Comparison of ENCODE assay signal across 9 cellular contexts in genomic region chr18:33578371-33579146, GRCh38. TPM values are rescaled to one million over a fixed set of nuclear protein-coding genes. Genes with fewer than 3 reads are reported as not detected.
DNase-seq lines count a peak whose midpoint lies in the region; ATAC-seq and TF ChIP-seq lines count a peak whose summit lies in the region.
"Had no signal": no experiment of that assay in that cellular context is flagged by ENCODE, and none has a peak within 500 bp of the region (broad histone marks: within the 10 kb centered on the region; RNA-seq: fewer than 3 reads in every experiment).

No MANE protein-coding gene starts in this region.

- peak overlapping the region; percentile 67 for H2BK120ac ChIP-seq in trophoblast cell (ENCODE audit: insufficient read depth, low read length, poor library complexity)

- H4K8ac ChIP-seq in trophoblast cell (ENCODE audit: low read depth, low read length) = peak overlapping the region; percentile 59

- H3K79me1 ChIP-seq in trophoblast cell (ENCODE audit: low read length) = peaks cover 11% of the 10 kb centered on the region

- H3K9me3 Mint-ChIP-seq in GM23338 = no peaks in the 10 kb centered on the region; the same call in 2 of the 3 replicates

- no CpG with 5 or more reads among the region's 103 CpGs for whole genome bisulfite sequencing in trophoblast cell (ENCODE audit: extremely low coverage, insufficient coverage, insufficient read length)

- H3K14ac ChIP-seq in trophoblast cell (ENCODE audit: low read length) = peak overlapping the region; percentile 92

- H3K79me2 ChIP-seq in GM23338 (replicated peaks; ENCODE audit: insufficient read depth) (no peaks in the 10 kb centered on the region), trophoblast cell (ENCODE audit: control insufficient read depth, insufficient read depth, low read length, poor library complexity) (peaks cover 5% of the 10 kb centered on the region)

- peak overlapping the region; percentile 74 for H4K12ac ChIP-seq in trophoblast cell (ENCODE audit: low read depth, low read length)

- peaks cover 10% of the 10 kb centered on the region for H3K27me3 Mint-ChIP-seq in GM23338 (ENCODE audit: insufficient read depth, low read depth, poor library complexity)

- ATAC-seq in GM23338 = peak; percentile 67
- ATAC-seq in HG03045 (IDR thresholded peaks at IDR 0.05; ENCODE audit: unreplicated experiment) = no peak
- ATAC-seq in GM19351 (IDR thresholded peaks at IDR 0.05; ENCODE audit: unreplicated experiment) = no peak
- ATAC-seq in HG03565 (IDR thresholded peaks at IDR 0.05; ENCODE audit: unreplicated experiment) = no peak
- ATAC-seq: K562 had no signal

- H3K9me2 ChIP-seq in GM23338 (ENCODE audit: insufficient read depth) = no peaks in the 10 kb centered on the region

- H3K36me3 Mint-ChIP-seq in GM23338 (ENCODE audit: low read depth) = peaks cover 3% of the 10 kb centered on the region; the same call in 2 of the 3 replicates

- peak overlapping the region; percentile 41 for H2BK5ac ChIP-seq in trophoblast cell (ENCODE audit: low read depth, low read length, poor library complexity)

- peak overlapping the region; percentile 29 for H2AK5ac ChIP-seq in trophoblast cell (ENCODE audit: low read length)

- H3K4me2 ChIP-seq in GM23338 = peak overlapping the region; percentile 89
- H3K4me2 ChIP-seq in trophoblast cell (ENCODE audit: low read length) = peak overlapping the region; percentile 79

- H3K27ac ChIP-seq in GM23338 (ENCODE audit: low read depth) (no peak overlapping the region), cardiac muscle cell (peak overlapping the region; percentile 92), trophoblast cell (ENCODE audit: low read depth, low read length) (peak overlapping the region; percentile 69)

- TF ChIP-seq CTCF in GM23338 (conservative IDR thresholded peaks at IDR 0.05; ENCODE audit: low read depth in 2 of 2) = no peak
- no peak for TF ChIP-seq CTCF in cardiac muscle cell (IDR thresholded peaks at IDR 0.05; ENCODE audit: low read depth, low read length)

- H2AFZ ChIP-seq in GM23338 (peak overlapping the region; percentile 88), trophoblast cell (ENCODE audit: insufficient read depth, low read length, poor library complexity) (peak overlapping the region; percentile 92)

- H3K4me3 ChIP-seq in GM23338 (peak overlapping the region; percentile 70), cardiac muscle cell (peak overlapping the region; percentile 71), trophoblast cell (ENCODE audit: low read depth, low read length) (peak overlapping the region; percentile 93)
- H3K4me3 ChIP-seq: K562 had no signal

- H2BK12ac ChIP-seq in trophoblast cell (ENCODE audit: low read length) = peak overlapping the region; percentile 19

- peak; percentile 47 for DNase-seq in GM23338 (ENCODE audit: low spot score)
- DNase-seq in SKM-1 (lab: John Stamatoyannopoulos, UW; ENCODE audit: unreplicated experiment) = peak; percentile 11
- peak in 1 of 2 donors; percentile 73 for DNase-seq in cardiac muscle cell (ENCODE audit: low read depth in 1 of 2, low spot score in 1 of 2)
- DNase-seq in trophoblast cell = peak in 1 of 2 donors; percentile 6
- DNase-seq in Kasumi-1 (lab: John Stamatoyannopoulos, UW) = no peak

- peaks cover 27% of the 10 kb centered on the region for H3K4me1 Mint-ChIP-seq in GM23338

- H3K4me1 ChIP-seq in GM23338 (ENCODE audit: insufficient read depth) (peaks cover 37% of the 10 kb centered on the region), cardiac muscle cell (ENCODE audit: low read depth) (peaks cover 30% of the 10 kb centered on the region), trophoblast cell (ENCODE audit: control insufficient read depth in 1 of 2, insufficient read depth in 2 of 2, low read length in 2 of 2) (no peaks in the 10 kb centered on the region)

- H4K91ac ChIP-seq in trophoblast cell (ENCODE audit: low read depth, low read length) = peak overlapping the region; percentile 97

- no peak overlapping the region for H3K27ac Mint-ChIP-seq in GM23338

- no peaks in the 10 kb centered on the region for H3K36me3 ChIP-seq in GM23338 (ENCODE audit: insufficient read depth)
- no peaks in the 10 kb centered on the region for H3K36me3 ChIP-seq in cardiac muscle cell
- H3K36me3 ChIP-seq in trophoblast cell (ENCODE audit: control insufficient read depth in 1 of 2, insufficient read depth in 2 of 2, low read length in 2 of 2) = no peaks in the 10 kb centered on the region

- H3K4ac ChIP-seq in trophoblast cell (ENCODE audit: low read depth, low read length) = peak overlapping the region; percentile 80

- no peaks in the 10 kb centered on the region for H3K9me3 ChIP-seq in cardiac muscle cell (ENCODE audit: low read depth)
- peaks cover 2% of the 10 kb centered on the region for H3K9me3 ChIP-seq in trophoblast cell (ENCODE audit: insufficient read depth, low read depth, low read length)

- H4K20me1 ChIP-seq in GM23338 (replicated peaks; ENCODE audit: insufficient read depth) = no peaks in the 10 kb centered on the region

- H3F3A ChIP-seq in GM23338 (replicated peaks; ENCODE audit: low read depth) = no peaks in the 10 kb centered on the region

- H3K27me3 ChIP-seq in GM23338 (ENCODE audit: insufficient read depth) = peaks cover 46% of the 10 kb centered on the region
- H3K27me3 ChIP-seq in cardiac muscle cell = no peaks in the 10 kb centered on the region
- no peaks in the 10 kb centered on the region for H3K27me3 ChIP-seq in trophoblast cell (ENCODE audit: insufficient read depth, low read length)

- H3K4me3 Mint-ChIP-seq in GM23338 = peak overlapping the region; percentile 79; the same call in 2 of the 3 replicates

- H3K23ac ChIP-seq in trophoblast cell (ENCODE audit: low read length) = no peak overlapping the region

- peak overlapping the region; percentile 43 for H3K18ac ChIP-seq in trophoblast cell (ENCODE audit: low read length)

- H3K9ac ChIP-seq in trophoblast cell (ENCODE audit: low read length) = peak overlapping the region; percentile 63

TF ChIP-seq in GM23338, 12 proteins besides CTCF, POLR2A, EP300 and RAD21 (continues in another document):
- no peak for TF ChIP-seq ZNF114 (CRISPR knock-in tag; IDR thresholded peaks at IDR 0.05)
- TF ChIP-seq ETS1 (IDR thresholded peaks at IDR 0.05) = no peak
- peak; percentile 44 for TF ChIP-seq EZH2 (IDR thresholded peaks at IDR 0.05; ENCODE audit: low read depth, unreplicated experiment)
- TF ChIP-seq STAT1 (IDR thresholded peaks at IDR 0.05; ENCODE audit: unreplicated experiment) = no peak

RNA-seq across cellular contexts. Expression of gene ASXL3, which starts 0.5 kb away (rescaled TPM):
- 1.4 and 2.6 TPM in 2 replicates for total RNA-seq in GM23338 (2014; rRNA removed; shearing (Covaris generic))
- polyA plus RNA-seq in GM23338 (2016; fragmentation: Nextera tagmentation; extraction: Ambion mirVana) (0.23 and 0.33 TPM in 2 replicates), cardiac muscle cell (6.1 and 8.3 TPM in 2 replicates)
- 8.0 and 10.0 TPM in 2 replicates for total RNA-seq in cardiac muscle cell
- polyA plus RNA-seq in trophoblast cell (2013) = 5.7 and 6.7 TPM in 2 replicates
- total RNA-seq: K562 had no signal
- polyA plus RNA-seq: K562 had no signal

Comparison
In these comparisons a context has a peak if more than half of its experiments do, and no peak if none do; other contexts are left out.
1. DNase-seq: peak in GM23338 (single experiment) and SKM-1 (single experiment); none in Kasumi-1 (0 of 2).
2. Peak in every context shown above with its lines, with median percentiles within 50 percentile points of each other: H3K4me3 ChIP-seq.